ENCODE assay signal across 8 cellular contexts in the genomic region with DNA sequence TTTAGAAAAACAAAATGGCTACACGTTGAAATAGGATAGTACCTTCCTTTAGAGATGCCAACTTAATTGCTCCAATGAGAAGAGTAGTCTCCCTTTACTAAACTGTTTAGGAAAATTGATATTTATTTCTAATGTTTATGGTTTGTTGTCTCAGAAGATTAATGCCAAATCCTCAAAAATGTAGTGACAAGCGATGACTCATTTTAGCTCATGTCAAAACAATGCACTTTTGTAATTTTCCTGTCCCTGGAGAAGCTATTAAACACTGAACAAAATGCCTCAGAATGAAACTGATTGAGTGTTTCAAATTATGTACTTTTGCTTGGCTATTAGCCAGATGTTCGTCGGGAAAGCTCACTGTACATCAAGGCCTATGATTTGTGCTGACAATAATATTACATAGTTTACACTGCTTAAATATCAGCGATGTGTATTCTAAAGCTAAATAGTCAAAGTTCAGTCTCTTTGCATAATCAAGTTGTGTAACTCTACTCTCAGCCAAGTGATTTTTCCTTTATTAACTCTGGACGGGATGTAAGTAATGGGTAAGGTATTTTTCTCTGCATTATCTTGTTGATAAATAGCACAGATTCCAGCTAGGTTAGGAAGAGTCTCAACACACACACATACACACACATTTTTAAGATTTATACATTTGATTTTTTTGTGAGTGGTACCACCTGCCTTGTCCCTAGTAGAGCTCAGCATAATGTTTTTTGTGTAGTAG.
DNase-seq lines count a peak whose midpoint lies in the region; ATAC-seq, FAIRE-seq and TF ChIP-seq lines count a peak whose summit lies in the region.

No MANE protein-coding gene starts in this region.

- no peaks in the 10 kb centered on the region for H3K9me3 ChIP-seq in esophagus muscularis mucosa
- H3K9me3 ChIP-seq in psoas muscle = no peaks in the 10 kb centered on the region
- H3K9me3 ChIP-seq in effector memory CD4-positive, alpha-beta T cell (ENCODE audit: control insufficient read depth, low read length) = no peaks in the 10 kb centered on the region

- H3K27ac ChIP-seq in esophagus muscularis mucosa (replicated peaks in 1 of 4) (peak overlapping the region; percentile 51 to 69 (median 58)), psoas muscle (peak overlapping the region; percentile 44), caudate nucleus (ENCODE audit: low read depth, low read length) (no peak overlapping the region)
- H3K27ac ChIP-seq in effector memory CD4-positive, alpha-beta T cell (ENCODE audit: insufficient read depth, low read length, poor library complexity, severe bottlenecking) = no peak overlapping the region

- H3K27me3 ChIP-seq in esophagus muscularis mucosa = no peaks in the 10 kb centered on the region
- no peaks in the 10 kb centered on the region for H3K27me3 ChIP-seq in psoas muscle (ENCODE audit: insufficient read depth in 3 of 3, low read length in 2 of 3)
- H3K27me3 ChIP-seq in effector memory CD4-positive, alpha-beta T cell (replicated peaks; ENCODE audit: control insufficient read depth, insufficient read depth, low read length, poor library complexity, severe bottlenecking) = no peaks in the 10 kb centered on the region

- TF ChIP-seq POLR2A in GM12891 (IDR thresholded peaks at IDR 0.05; ENCODE audit: low read depth, low read length) (no peak), esophagus muscularis mucosa (IDR thresholded peaks at IDR 0.05; ENCODE audit: low read depth) (no peak)

- peak; percentile 20 for FAIRE-seq in GM12891 (lab: Jason Lieb, UNC)

- peak in 2 of 4 donors; percentile 19 to 56 for ATAC-seq in psoas muscle
- no peak for ATAC-seq in HG03095 (IDR thresholded peaks at IDR 0.05; ENCODE audit: unreplicated experiment)

- H3K4me3 ChIP-seq in esophagus muscularis mucosa (peak overlapping the region in 2 of 4 donors; percentile 5 to 22), psoas muscle (no peak overlapping the region)
- H3K4me3 ChIP-seq in effector memory CD4-positive, alpha-beta T cell (ENCODE audit: insufficient read depth, low read depth, low read length, poor library complexity, severe bottlenecking) = no peak overlapping the region

- H3K4me1 ChIP-seq in esophagus muscularis mucosa = peaks cover 10 to 44% (median 32%) of the 10 kb centered on the region in 4 donors
- peaks cover 30% of the 10 kb centered on the region for H3K4me1 ChIP-seq in psoas muscle
- no peaks in the 10 kb centered on the region for H3K4me1 ChIP-seq in effector memory CD4-positive, alpha-beta T cell (ENCODE audit: control insufficient read depth, insufficient read depth, low read length, poor library complexity, severe bottlenecking)

- TF ChIP-seq CTCF in esophagus muscularis mucosa (IDR thresholded peaks at IDR 0.05) (no peak), psoas muscle (IDR thresholded peaks at IDR 0.05) (no peak), GM10266 (IDR thresholded peaks at IDR 0.05; ENCODE audit: control insufficient read depth, insufficient read depth, low read depth, missing control alignments) (no peak)

- DNase-seq in GM12891 (ENCODE audit: insufficient read length, low spot score) (no peak), NCI-H748 (lab: John Stamatoyannopoulos, UW; ENCODE audit: unreplicated experiment) (peak; percentile 76), esophagus muscularis mucosa (ENCODE audit: extremely low spot score) (no peak), psoas muscle (no peak), caudate nucleus (lab: John Stamatoyannopoulos, UW) (no peak), GM10266 (ENCODE audit: extremely low spot score) (no peak)
- DNase-seq in effector memory CD4-positive, alpha-beta T cell = no peak

- TF ChIP-seq EP300 in esophagus muscularis mucosa (IDR thresholded peaks at IDR 0.05) = no peak

- WGBS in esophagus muscularis mucosa = 22% methylated on average over 6 of the region's 6 CpGs
- WGBS in psoas muscle, 3 donors = 22 to 27% (median 26%) methylated on average over 6 of the region's 6 CpGs

- no peaks in the 10 kb centered on the region for H3K36me3 ChIP-seq in esophagus muscularis mucosa
- H3K36me3 ChIP-seq in psoas muscle (ENCODE audit: insufficient read depth in 1 of 2, low read depth in 1 of 2) = no peaks in the 10 kb centered on the region
- H3K36me3 ChIP-seq in effector memory CD4-positive, alpha-beta T cell (ENCODE audit: control insufficient read depth, insufficient read depth, low read length) = no peaks in the 10 kb centered on the region

- intact Hi-C loops in esophagus muscularis mucosa (cut with DNase I) (no loop called here), psoas muscle (cut with DNase I) (no loop called here)

TF ChIP-seq in GM12891, 5 proteins besides CTCF, POLR2A, EP300 and RAD21:
- TF ChIP-seq POU2F2 (IDR thresholded peaks at IDR 0.05; ENCODE audit: low read depth, low read length) = no peak
- TF ChIP-seq POLR2AphosphoS5 (IDR thresholded peaks at IDR 0.05; ENCODE audit: low read depth, low read length) = no peak
- no peak for TF ChIP-seq SPI1 (IDR thresholded peaks at IDR 0.05; ENCODE audit: low read depth, low read length)
- TF ChIP-seq PAX5 (IDR thresholded peaks at IDR 0.05; ENCODE audit: insufficient read depth, low read length, severe bottlenecking) = no peak
- TF ChIP-seq TAF1 (IDR thresholded peaks at IDR 0.05; ENCODE audit: low read depth, low read length) = no peak
TF ChIP-seq in GM12891: peak in this region for 0.

Comparison
In these comparisons a context has a peak if more than half of its experiments do, and no peak if none do; other contexts are left out.
1. H3K27ac ChIP-seq: peak in esophagus muscularis mucosa (4 of 4) and psoas muscle (single experiment); none in effector memory CD4-positive, alpha-beta T cell (single experiment) and caudate nucleus (single experiment).